Comparison of ENCODE assay signal across 8 cellular contexts in the genomic region with DNA sequence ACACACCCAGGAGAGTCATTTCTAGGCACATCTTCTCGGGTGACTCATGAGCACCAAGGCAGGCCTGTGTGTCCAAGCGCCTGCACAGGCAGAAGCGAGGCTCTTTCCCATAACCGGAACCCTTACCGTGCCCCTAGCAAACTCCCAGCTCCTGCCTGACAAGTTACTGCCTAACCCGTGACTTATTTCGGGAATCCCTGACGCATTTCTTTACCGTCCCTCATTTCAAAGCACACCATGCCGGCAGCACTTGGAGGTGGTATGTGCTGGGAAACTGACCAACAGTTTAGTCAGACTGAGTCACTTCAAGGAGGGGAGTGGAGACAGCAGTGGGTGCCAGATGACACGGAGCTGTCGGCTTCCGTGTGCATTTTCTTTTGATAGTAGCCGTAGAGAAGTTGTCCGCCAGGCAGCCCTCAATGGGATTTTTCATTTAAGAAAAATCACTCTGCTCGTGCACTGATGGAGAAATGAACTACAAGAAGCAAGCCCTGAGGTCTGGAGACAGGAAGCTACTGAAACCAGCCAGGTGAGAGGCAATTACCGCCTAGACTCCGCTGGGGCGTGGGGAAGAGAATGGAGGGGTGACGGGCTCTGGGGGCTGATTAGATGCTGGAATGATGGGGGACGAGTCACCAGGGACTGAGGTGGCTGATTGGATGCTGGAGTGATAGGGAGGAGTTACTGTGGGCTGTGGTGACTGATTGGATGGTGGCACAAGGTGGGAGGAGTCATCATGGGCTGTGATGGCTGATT. TPM values are rescaled to one million over a fixed set of nuclear protein-coding genes. Genes with fewer than 3 reads are reported as not detected.
DNase-seq lines count a peak whose midpoint lies in the region; ATAC-seq and TF ChIP-seq lines count a peak whose summit lies in the region.

No MANE protein-coding gene starts in this region.

- intact Hi-C loops in natural killer cell (cut with micrococcal nuclease), result no loop called here

- H3K4me3 Mint-ChIP-seq in natural killer cell, result no peak overlapping the region

- H3K4me3 ChIP-seq in foreskin fibroblast (ENCODE audit: low read depth in 1 of 2, low read length in 2 of 2) (peak overlapping the region; percentile 12 to 42), retinal pigment epithelial cell (ENCODE audit: low read length) (peak overlapping the region; percentile 49), WERI-Rb-1 (ENCODE audit: low read depth, low read length) (no peak overlapping the region)

- ATAC-seq in HG03439 (IDR thresholded peaks at IDR 0.05; ENCODE audit: unreplicated experiment) (no peak), natural killer cell (no peak)

- no peaks in the 10 kb centered on the region for H3K27me3 ChIP-seq in WERI-Rb-1 (ENCODE audit: insufficient read depth, low read depth, severe bottlenecking)

- H3K4me1 Mint-ChIP-seq in natural killer cell, result peaks cover 8 to 10% of the 10 kb centered on the region in 2 donors

- no peaks in the 10 kb centered on the region for H3K36me3 Mint-ChIP-seq in natural killer cell

- peak; percentile 100 for DNase-seq in GM04503 (ENCODE audit: low read depth)
- peak; percentile 30 for DNase-seq in SK-MEL-5 (ENCODE audit: low read depth, low spot score)
- DNase-seq in foreskin fibroblast, result peak; percentile 90 to 99
- peak; percentile 93 for DNase-seq in retinal pigment epithelial cell (ENCODE audit: low read depth)
- DNase-seq in stimulated activated CD4-positive, alpha-beta T cell treated with anti-CD3 and anti-CD28 coated beads, Interleukin-4, amount 100 ng/mL, for 24 hours, result no peak
- DNase-seq in natural killer cell, result no peak
- no peak for DNase-seq in WERI-Rb-1

- H3K27ac ChIP-seq in WERI-Rb-1, result no peak overlapping the region

- no peak for TF ChIP-seq CTCF in foreskin fibroblast (IDR thresholded peaks at IDR 0.05; ENCODE audit: low read depth, low read length)
- no peak for TF ChIP-seq CTCF in retinal pigment epithelial cell (conservative IDR thresholded peaks at IDR 0.05; ENCODE audit: low read depth, low read length)
- TF ChIP-seq CTCF in natural killer cell (IDR thresholded peaks at IDR 0.05), result no peak
- TF ChIP-seq CTCF in WERI-Rb-1 (IDR thresholded peaks at IDR 0.05; ENCODE audit: low read depth, low read length), result no peak

- peaks cover 6 to 7% of the 10 kb centered on the region in 2 donors for H3K27me3 Mint-ChIP-seq in natural killer cell (ENCODE audit: low read depth in 2 of 2)

- H3K9me3 ChIP-seq in WERI-Rb-1 (ENCODE audit: severe bottlenecking), result no peaks in the 10 kb centered on the region

- H3K27ac Mint-ChIP-seq in natural killer cell, result no peak overlapping the region

- no peaks in the 10 kb centered on the region for H3K9me3 Mint-ChIP-seq in natural killer cell

- in situ Hi-C loops in SK-MEL-5 (cut with HindIII; ENCODE audit: low pct_unique_long_range_greater_than_20kb, low sequenced_read_pairs), result no loop called here

- no peaks in the 10 kb centered on the region for H3K36me3 ChIP-seq in WERI-Rb-1

RNA-seq across cellular contexts. Expression of gene HRH1, which starts 17.2 kb away (rescaled TPM):
- not detected in 2 replicates for total RNA-seq in SK-MEL-5 (2014; rRNA removed; shearing (Covaris generic))
- 0.20 TPM in 1 of 2 replicates, not detected in the other for polyA plus RNA-seq in SK-MEL-5 (2015; cell fraction: cytosol; rRNA removed)
- polyA plus RNA-seq in SK-MEL-5 (2015; cell fraction: nucleus; rRNA removed), result not detected in 2 replicates
- not detected for total RNA-seq in natural killer cell

Comparison
In these comparisons a context has a peak if more than half of its experiments do, and no peak if none do; other contexts are left out.
1. DNase-seq: peak in GM04503 (single experiment), SK-MEL-5 (single experiment), foreskin fibroblast (2 of 2) and retinal pigment epithelial cell (single experiment); none in stimulated activated CD4-positive, alpha-beta T cell treated with anti-CD3 and anti-CD28 coated beads, Interleukin-4, amount 100 ng/mL, for 24 hours (single experiment), natural killer cell (single experiment) and WERI-Rb-1 (single experiment).